11 cellular contexts compared by ENCODE assay signal in genomic region chr6:86380571-86381125, GRCh38.
"Had no signal": no experiment of that assay in that cellular context is flagged by ENCODE, and none has a peak within 500 bp of the region (broad histone marks: within the 10 kb centered on the region; RNA-seq: fewer than 3 reads in every experiment).

No MANE protein-coding gene starts in this region.

- H3K36me3 ChIP-seq: HAP-1 had no signal

- DNase-seq: GM23248, GOT3, H7, H9, HCEC 1CT, HFFc6 had no signal

- ATAC-seq: GM23338, HCT116 had no signal

- H3K4me1 ChIP-seq: HAP-1 had no signal

- H3K9me3 ChIP-seq: HAP-1 had no signal

- H3K4me3 ChIP-seq: GM23248, GM23338, HAP-1 had no signal

- H2AFZ ChIP-seq: GM23248, GM23338 had no signal

- H3K9ac ChIP-seq: GM23248 had no signal

- FAIRE-seq: H1, H54 had no signal

- H3K27ac ChIP-seq: GM23248 had no signal

- H3K4me2 ChIP-seq: GM23338 had no signal
